In the genomic region with DNA sequence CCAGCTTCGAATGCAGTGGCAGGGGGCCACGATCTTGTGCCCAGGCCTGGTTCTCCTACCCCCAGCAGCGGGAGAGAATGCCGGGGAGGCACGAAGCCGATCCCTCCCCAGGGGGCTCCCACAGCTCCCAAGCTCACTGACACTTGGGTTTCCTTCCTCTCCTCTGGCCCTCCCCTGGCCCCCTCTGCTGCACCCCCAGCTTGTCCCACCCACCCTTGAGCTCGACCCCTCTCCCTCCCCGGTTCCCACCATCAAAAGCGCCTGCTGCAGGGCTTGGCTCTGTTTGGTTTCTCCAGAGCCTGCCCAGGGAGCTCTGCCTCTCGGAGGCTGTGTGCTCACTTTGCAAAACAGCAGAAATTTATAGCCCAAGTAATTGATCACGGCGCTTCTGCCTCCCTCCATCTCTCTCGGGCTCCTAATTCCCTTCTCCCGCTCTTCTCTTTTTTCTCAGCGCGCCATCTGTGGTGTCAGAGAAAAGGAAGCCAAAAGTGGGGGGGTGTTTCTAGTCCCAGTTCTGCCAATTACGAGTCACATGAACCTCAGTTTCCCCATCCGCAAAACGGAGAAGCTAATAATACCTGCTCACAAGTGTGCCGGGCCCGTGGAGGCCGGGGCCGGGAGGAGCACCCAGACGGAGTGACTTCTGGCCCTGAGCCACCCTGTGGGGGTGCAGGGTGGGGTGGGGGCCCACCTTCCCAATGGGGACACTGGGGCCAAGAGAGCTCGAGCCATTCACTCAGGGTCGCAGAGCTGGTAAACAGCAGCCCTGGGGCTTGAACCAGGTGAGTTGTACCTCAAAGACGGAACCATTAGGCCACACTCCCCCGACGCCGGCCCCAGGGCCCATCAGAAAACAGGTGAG, we compare ENCODE assay signal across 10 cellular contexts.
A peak's percentile ranks its signal among the peaks of the same experiment; 100 is the strongest.
DNase-seq lines count a peak whose midpoint lies in the region; ATAC-seq and TF ChIP-seq lines count a peak whose summit lies in the region.
"Had no signal": no experiment of that assay in that cellular context is flagged by ENCODE, and none has a peak within 500 bp of the region (broad histone marks: within the 10 kb centered on the region; RNA-seq: fewer than 3 reads in every experiment).

No MANE protein-coding gene starts in this region.

- H3K36me3 ChIP-seq in tibial artery: no peaks in the 10 kb centered on the region

- H3K36me3 Mint-ChIP-seq in natural killer cell treated with Interleukin-12 subunit alpha and Interleukin-12 subunit beta and Interleukin-15 and Interleukin-18, amount 100 ng/mL, for 72 hours: no peaks in the 10 kb centered on the region
- H3K36me3 Mint-ChIP-seq in activated T-helper 1 cell treated with anti-CD3 and anti-CD28 coated beads, Interleukin-12 subunit alpha, Interleukin-12 subunit beta, Interleukin-2, Interleukin-4 antibody, amounts not matched to agents 30 ng/mL and 10 ng/mL and 1 ng/mL, durations not matched to agents 14 hours and 24 hours and 36 hours (ENCODE audit: low read depth): no peaks in the 10 kb centered on the region

- no peak for ATAC-seq in natural killer cell treated with Interleukin-12 subunit alpha and Interleukin-12 subunit beta and Interleukin-15 and Interleukin-18, amount 100 ng/mL, for 72 hours
- no peak for ATAC-seq in GM18868 (IDR thresholded peaks at IDR 0.05; ENCODE audit: unreplicated experiment)
- ATAC-seq: foreskin keratinocyte had no signal

- H3K27ac ChIP-seq in coronary artery: peak overlapping the region; percentile 92 to 95
- H3K27ac ChIP-seq in tibial artery: peak overlapping the region; percentile 90 to 93
- H3K27ac ChIP-seq: foreskin keratinocyte had no signal

- no peaks in the 10 kb centered on the region for H3K9me3 ChIP-seq in tibial artery

- H3K4me3 ChIP-seq in coronary artery: no peak overlapping the region
- H3K4me3 ChIP-seq in tibial artery: no peak overlapping the region

- intact Hi-C loops in tibial artery (cut with DNase I; ENCODE audit: low total_unique reads): loop anchor here (5.0 to 10.0 kb wide), 3 partner anchors 65 to 285 kb away; a partner anchor contains a TSS
- intact Hi-C loops in activated T-helper 1 cell treated with anti-CD3 and anti-CD28 coated beads, Interleukin-12 subunit alpha, Interleukin-12 subunit beta, Interleukin-2, Interleukin-4 antibody, amounts not matched to agents 30 ng/mL and 10 ng/mL and 1 ng/mL, durations not matched to agents 14 hours and 24 hours and 36 hours (cut with micrococcal nuclease): no loop called here

- H3K27ac Mint-ChIP-seq in natural killer cell treated with Interleukin-12 subunit alpha and Interleukin-12 subunit beta and Interleukin-15 and Interleukin-18, amount 100 ng/mL, for 72 hours: no peak overlapping the region
- no peak overlapping the region for H3K27ac Mint-ChIP-seq in activated T-helper 1 cell treated with anti-CD3 and anti-CD28 coated beads, Interleukin-12 subunit alpha, Interleukin-12 subunit beta, Interleukin-2, Interleukin-4 antibody, amounts not matched to agents 30 ng/mL and 10 ng/mL and 1 ng/mL, durations not matched to agents 14 hours and 24 hours and 36 hours

- peaks cover 0 to 5% of the 10 kb centered on the region in 2 donors for H3K27me3 Mint-ChIP-seq in natural killer cell treated with Interleukin-12 subunit alpha and Interleukin-12 subunit beta and Interleukin-15 and Interleukin-18, amount 100 ng/mL, for 72 hours
- H3K27me3 Mint-ChIP-seq in activated T-helper 1 cell treated with anti-CD3 and anti-CD28 coated beads, Interleukin-12 subunit alpha, Interleukin-12 subunit beta, Interleukin-2, Interleukin-4 antibody, amounts not matched to agents 30 ng/mL and 10 ng/mL and 1 ng/mL, durations not matched to agents 14 hours and 24 hours and 36 hours (ENCODE audit: insufficient read depth): peaks cover 6% of the 10 kb centered on the region

- peaks cover 19 to 98% (median 94%) of the 10 kb centered on the region in 4 donors for H3K4me1 ChIP-seq in tibial artery
- H3K4me1 ChIP-seq: foreskin keratinocyte had no signal

- DNase-seq in activated T-cell treated with anti-CD3 and anti-CD28 coated beads, Interleukin-2, amount 50 U/mL, for 1 hour: peak; percentile 15
- no peak for DNase-seq in activated T-cell treated with anti-CD3 and anti-CD28 coated beads for 4 hours
- DNase-seq in coronary artery (ENCODE audit: low spot score): peak; percentile 77
- peak; percentile 34 for DNase-seq in natural killer cell treated with Interleukin-12 subunit alpha and Interleukin-12 subunit beta and Interleukin-15 and Interleukin-18, amount 100 ng/mL, for 72 hours (ENCODE audit: low spot score)
- peak in 1 of 2 donors; percentile 69 for DNase-seq in tibial artery
- DNase-seq in GDM1 (lab: John Stamatoyannopoulos, UW): no peak
- DNase-seq in activated T-helper 1 cell treated with anti-CD3 and anti-CD28 coated beads, Interleukin-12 subunit alpha, Interleukin-12 subunit beta, Interleukin-2, Interleukin-4 antibody, amounts not matched to agents 30 ng/mL and 10 ng/mL and 1 ng/mL, durations not matched to agents 14 hours and 24 hours and 36 hours (ENCODE audit: low spot score): no peak
- DNase-seq: activated CD4-positive, alpha-beta T cell treated with anti-CD3 and anti-CD28 coated beads, Interleukin-2, amount 50 U/mL, for 48 hours; foreskin keratinocyte had no signal

- TF ChIP-seq CTCF in coronary artery (IDR thresholded peaks at IDR 0.05): no peak
- TF ChIP-seq CTCF in tibial artery (IDR thresholded peaks at IDR 0.05): no peak

- no peak overlapping the region for H3K4me3 Mint-ChIP-seq in natural killer cell treated with Interleukin-12 subunit alpha and Interleukin-12 subunit beta and Interleukin-15 and Interleukin-18, amount 100 ng/mL, for 72 hours
- H3K4me3 Mint-ChIP-seq in activated T-helper 1 cell treated with anti-CD3 and anti-CD28 coated beads, Interleukin-12 subunit alpha, Interleukin-12 subunit beta, Interleukin-2, Interleukin-4 antibody, amounts not matched to agents 30 ng/mL and 10 ng/mL and 1 ng/mL, durations not matched to agents 14 hours and 24 hours and 36 hours: no peak overlapping the region

- H3K4me1 Mint-ChIP-seq in natural killer cell treated with Interleukin-12 subunit alpha and Interleukin-12 subunit beta and Interleukin-15 and Interleukin-18, amount 100 ng/mL, for 72 hours (ENCODE audit: low read depth in 2 of 2): peaks cover 6 to 8% of the 10 kb centered on the region in 2 donors
- H3K4me1 Mint-ChIP-seq in activated T-helper 1 cell treated with anti-CD3 and anti-CD28 coated beads, Interleukin-12 subunit alpha, Interleukin-12 subunit beta, Interleukin-2, Interleukin-4 antibody, amounts not matched to agents 30 ng/mL and 10 ng/mL and 1 ng/mL, durations not matched to agents 14 hours and 24 hours and 36 hours (ENCODE audit: low read depth): peaks cover 19% of the 10 kb centered on the region

- H3K27me3 ChIP-seq in tibial artery: no peaks in the 10 kb centered on the region
- H3K27me3 ChIP-seq: foreskin keratinocyte had no signal

- H3K9me3 Mint-ChIP-seq in natural killer cell treated with Interleukin-12 subunit alpha and Interleukin-12 subunit beta and Interleukin-15 and Interleukin-18, amount 100 ng/mL, for 72 hours: no peaks in the 10 kb centered on the region
- no peaks in the 10 kb centered on the region for H3K9me3 Mint-ChIP-seq in activated T-helper 1 cell treated with anti-CD3 and anti-CD28 coated beads, Interleukin-12 subunit alpha, Interleukin-12 subunit beta, Interleukin-2, Interleukin-4 antibody, amounts not matched to agents 30 ng/mL and 10 ng/mL and 1 ng/mL, durations not matched to agents 14 hours and 24 hours and 36 hours

Comparison
In these comparisons a context has a peak if more than half of its experiments do, and no peak if none do; other contexts are left out.
1. DNase-seq: peak in activated T-cell treated with anti-CD3 and anti-CD28 coated beads, Interleukin-2, amount 50 U/mL, for 1 hour (single experiment), coronary artery (single experiment) and natural killer cell treated with Interleukin-12 subunit alpha and Interleukin-12 subunit beta and Interleukin-15 and Interleukin-18, amount 100 ng/mL, for 72 hours (single experiment); none in activated T-cell treated with anti-CD3 and anti-CD28 coated beads for 4 hours (single experiment), GDM1 (single experiment) and activated T-helper 1 cell treated with anti-CD3 and anti-CD28 coated beads, Interleukin-12 subunit alpha, Interleukin-12 subunit beta, Interleukin-2, Interleukin-4 antibody, amounts not matched to agents 30 ng/mL and 10 ng/mL and 1 ng/mL, durations not matched to agents 14 hours and 24 hours and 36 hours (single experiment).